In the genomic region with DNA sequence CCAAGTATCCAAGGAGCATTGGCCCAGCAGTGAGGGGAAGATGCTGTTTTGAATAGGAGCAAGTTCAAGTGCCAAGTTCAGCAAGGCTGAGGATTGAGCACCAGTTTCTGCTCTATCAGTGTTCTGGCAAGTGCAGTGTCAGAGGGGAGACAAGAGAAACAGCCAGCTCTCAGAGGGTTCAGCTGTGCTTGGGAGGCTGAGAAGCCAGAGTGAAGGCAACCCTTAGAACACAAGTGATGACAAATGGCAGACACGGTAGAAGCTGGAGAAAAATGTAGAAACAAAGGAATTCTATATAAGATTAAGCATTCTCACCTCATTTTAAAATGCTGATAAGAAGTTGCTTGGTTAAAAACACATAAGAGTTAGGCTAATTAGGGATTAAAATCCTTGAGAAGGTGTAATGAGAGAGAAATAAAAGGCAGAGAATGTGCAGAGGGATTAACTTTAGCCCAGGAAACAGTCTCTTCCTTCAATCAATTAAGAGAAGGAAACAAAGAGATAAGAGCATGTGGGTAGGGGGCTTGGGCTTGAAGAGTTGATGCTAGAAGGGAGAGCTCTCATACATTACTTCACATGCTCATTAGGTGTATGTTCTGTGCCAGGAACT, we compare ENCODE assay signal across 17 cellular contexts.
DNase-seq lines count a peak whose midpoint lies in the region; ATAC-seq and TF ChIP-seq lines count a peak whose summit lies in the region.
"Had no signal": no experiment of that assay in that cellular context is flagged by ENCODE, and none has a peak within 500 bp of the region (broad histone marks: within the 10 kb centered on the region; RNA-seq: fewer than 3 reads in every experiment).

No MANE protein-coding gene starts in this region.

- no peak for ATAC-seq in HG02678 (IDR thresholded peaks at IDR 0.05; ENCODE audit: unreplicated experiment)

- H3K4me1 Mint-ChIP-seq in endodermal cell (peaks cover 28% of the 10 kb centered on the region), endothelial cell (ENCODE audit: unreplicated experiment) (peaks cover 4% of the 10 kb centered on the region), neural progenitor cell (peaks cover 3% of the 10 kb centered on the region)
- H3K4me1 Mint-ChIP-seq in CD8-positive, alpha-beta memory T cell: no peaks in the 10 kb centered on the region
- H3K4me1 Mint-ChIP-seq: CD14-positive monocyte had no signal

- peaks cover 10% of the 10 kb centered on the region for H3K4me1 ChIP-seq in endodermal cell (ENCODE audit: control insufficient read depth, insufficient read depth, low read length)
- H3K4me1 ChIP-seq in neural progenitor cell: peaks cover 12% of the 10 kb centered on the region
- no peaks in the 10 kb centered on the region for H3K4me1 ChIP-seq in CD8-positive, alpha-beta memory T cell (ENCODE audit: insufficient read depth, low read length)
- H3K4me1 ChIP-seq: BE2C, BLaER1, Caco-2 had no signal

- H3K27me3 Mint-ChIP-seq in endodermal cell (ENCODE audit: insufficient read depth) (no peaks in the 10 kb centered on the region), endothelial cell (ENCODE audit: unreplicated experiment) (peaks cover 1% of the 10 kb centered on the region), neural progenitor cell (ENCODE audit: insufficient read depth, low read depth) (no peaks in the 10 kb centered on the region)
- peaks cover 6 to 23% of the 10 kb centered on the region in 2 donors for H3K27me3 Mint-ChIP-seq in CD8-positive, alpha-beta memory T cell
- H3K27me3 Mint-ChIP-seq: CD4-positive, CD25-positive, alpha-beta regulatory T cell had no signal

- TF ChIP-seq CTCF in endodermal cell (conservative IDR thresholded peaks at IDR 0.05) (no peak), endothelial cell (IDR thresholded peaks at IDR 0.05; ENCODE audit: unreplicated experiment) (no peak), neural progenitor cell (IDR thresholded peaks at IDR 0.05) (no peak)

- peaks cover 12% of the 10 kb centered on the region for H3K9me3 ChIP-seq in endodermal cell (ENCODE audit: control insufficient read depth, low read length)
- no peaks in the 10 kb centered on the region for H3K9me3 ChIP-seq in neural progenitor cell (ENCODE audit: low read depth)
- H3K9me3 ChIP-seq in CD8-positive, alpha-beta memory T cell (ENCODE audit: low read length): no peaks in the 10 kb centered on the region
- H3K9me3 ChIP-seq: BE2C, BLaER1, Caco-2 had no signal

- H3K9ac ChIP-seq in endodermal cell (ENCODE audit: extremely low read depth, low read length, poor library complexity, severe bottlenecking): no peak overlapping the region
- H3K9ac ChIP-seq in neural progenitor cell: no peak overlapping the region
- H3K9ac ChIP-seq: BLaER1 had no signal

- WGBS in endodermal cell (ENCODE audit: insufficient coverage in 1 of 2, insufficient read length in 1 of 2), 2 experiments: 14% methylated on average over 1 of the region's 1 CpG; no CpG with 5 or more reads in 1 of the 2 experiments

- no peaks in the 10 kb centered on the region for H3K27me3 ChIP-seq in endodermal cell (ENCODE audit: control insufficient read depth, insufficient read depth, low read length, poor library complexity, severe bottlenecking)
- peaks cover 18% of the 10 kb centered on the region for H3K27me3 ChIP-seq in neural progenitor cell
- no peaks in the 10 kb centered on the region for H3K27me3 ChIP-seq in CD8-positive, alpha-beta memory T cell (ENCODE audit: insufficient read depth, low read length, poor library complexity, severe bottlenecking)
- H3K27me3 ChIP-seq: BE2C, BLaER1 had no signal

- H3F3A ChIP-seq in neural progenitor cell (ENCODE audit: low read depth): no peaks in the 10 kb centered on the region

- H3K4me3 Mint-ChIP-seq in endodermal cell (no peak overlapping the region), endothelial cell (ENCODE audit: unreplicated experiment) (peak overlapping the region; percentile 28), neural progenitor cell (no peak overlapping the region)
- H3K4me3 Mint-ChIP-seq in CD8-positive, alpha-beta memory T cell: no peak overlapping the region
- H3K4me3 Mint-ChIP-seq: CD14-positive monocyte; CD4-positive, alpha-beta memory T cell; CD4-positive, CD25-positive, alpha-beta regulatory T cell had no signal

- H2AFZ ChIP-seq in neural progenitor cell (replicated peaks): no peak overlapping the region

- H3K9me3 Mint-ChIP-seq in endodermal cell (peaks cover 10% of the 10 kb centered on the region), endothelial cell (ENCODE audit: unreplicated experiment) (no peaks in the 10 kb centered on the region), neural progenitor cell (no peaks in the 10 kb centered on the region)
- peaks cover 0 to 6% (median 2%) of the 10 kb centered on the region in 5 donors for H3K9me3 Mint-ChIP-seq in CD8-positive, alpha-beta memory T cell

- no peak overlapping the region for H3K27ac ChIP-seq in endodermal cell (ENCODE audit: low read depth, low read length)
- H3K27ac ChIP-seq in neural progenitor cell: no peak overlapping the region
- no peak overlapping the region for H3K27ac ChIP-seq in CD8-positive, alpha-beta memory T cell (ENCODE audit: low read depth, low read length)
- H3K27ac ChIP-seq: BLaER1 had no signal

- CTCF ChIA-PET in CD8-positive, alpha-beta memory T cell (lab: Charles Lee): no interaction called here

- H3K27ac Mint-ChIP-seq in endodermal cell (peak overlapping the region; percentile 74), endothelial cell (ENCODE audit: unreplicated experiment) (no peak overlapping the region), neural progenitor cell (no peak overlapping the region)
- no peak overlapping the region for H3K27ac Mint-ChIP-seq in CD8-positive, alpha-beta memory T cell
- H3K27ac Mint-ChIP-seq: CD14-positive monocyte; CD4-positive, alpha-beta memory T cell; CD4-positive, CD25-positive, alpha-beta regulatory T cell had no signal

- peaks cover 2% of the 10 kb centered on the region for H3K36me3 Mint-ChIP-seq in endodermal cell (ENCODE audit: low read depth)
- H3K36me3 Mint-ChIP-seq in endothelial cell (ENCODE audit: low read depth, unreplicated experiment): no peaks in the 10 kb centered on the region
- H3K36me3 Mint-ChIP-seq in neural progenitor cell: no peaks in the 10 kb centered on the region
- H3K36me3 Mint-ChIP-seq in CD8-positive, alpha-beta memory T cell: no peaks in the 10 kb centered on the region
- H3K36me3 Mint-ChIP-seq: CD14-positive monocyte; CD4-positive, alpha-beta memory T cell; CD4-positive, CD25-positive, alpha-beta regulatory T cell had no signal

- H3K79me2 ChIP-seq in neural progenitor cell (ENCODE audit: low read depth): no peaks in the 10 kb centered on the region

- H3K36me3 ChIP-seq in endodermal cell (ENCODE audit: control insufficient read depth, insufficient read depth, low read length): no peaks in the 10 kb centered on the region
- H3K36me3 ChIP-seq in neural progenitor cell: no peaks in the 10 kb centered on the region
- no peaks in the 10 kb centered on the region for H3K36me3 ChIP-seq in CD8-positive, alpha-beta memory T cell (ENCODE audit: insufficient read depth, low read length)
- H3K36me3 ChIP-seq: BE2C, BLaER1 had no signal

- POLR2A ChIA-PET in CD8-positive, alpha-beta memory T cell (lab: Charles Lee): no interaction called here

- H3K4me2 ChIP-seq in neural progenitor cell: peak overlapping the region; percentile 40
- H3K4me2 ChIP-seq: BLaER1 had no signal

- H3K4me3 ChIP-seq in endodermal cell (ENCODE audit: low read length) (no peak overlapping the region), neural progenitor cell (no peak overlapping the region)
- no peak overlapping the region for H3K4me3 ChIP-seq in CD8-positive, alpha-beta memory T cell (ENCODE audit: low read length)
- H3K4me3 ChIP-seq: BLaER1 had no signal

- H4K20me1 ChIP-seq in neural progenitor cell (ENCODE audit: low read depth): no peaks in the 10 kb centered on the region
- H4K20me1 ChIP-seq: BLaER1 had no signal

- peak; percentile 51 for DNase-seq in endodermal cell
- no peak for DNase-seq in endothelial cell (ENCODE audit: low spot score)
- peak; percentile 54 for DNase-seq in neural progenitor cell (ENCODE audit: low spot score)
- no peak for DNase-seq in CD8-positive, alpha-beta memory T cell
- DNase-seq: 8988T; ACHN; BE2C; C1 segment of cervical spinal cord; Caco-2; Calu3; CD4-positive, alpha-beta memory T cell; CD4-positive, CD25-positive, alpha-beta regulatory T cell; DMS79 treated with DMSO at 0.1 percent for 48 hours; GF-D8 had no signal

Comparison
In these comparisons a context has a peak if more than half of its experiments do, and no peak if none do; other contexts are left out.
1. DNase-seq: peak in endodermal cell (single experiment) and neural progenitor cell (single experiment); none in endothelial cell (single experiment) and CD8-positive, alpha-beta memory T cell (0 of 5).